In the genomic region with DNA sequence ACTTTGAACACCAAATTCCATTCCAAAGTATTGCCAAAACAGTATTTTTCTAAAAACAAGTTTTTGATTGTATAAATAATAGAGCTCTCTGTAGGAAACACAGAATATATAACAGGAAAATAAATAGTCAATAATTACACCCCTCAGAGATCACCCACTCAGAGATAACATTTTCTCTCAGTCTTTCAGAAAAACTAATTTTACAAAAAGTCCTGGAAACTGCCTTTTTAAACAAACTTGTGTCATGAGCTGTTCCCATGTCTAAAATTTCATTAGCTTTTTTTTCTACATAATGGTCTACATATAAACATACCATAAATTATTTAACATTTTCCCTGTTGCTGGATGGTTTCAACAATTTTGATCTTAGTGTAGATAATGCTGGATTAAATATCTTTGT, we compare ENCODE assay signal across 11 cellular contexts. TPM values are rescaled to one million over a fixed set of nuclear protein-coding genes. Genes with fewer than 3 reads are reported as not detected.
DNase-seq lines count a peak whose midpoint lies in the region; ATAC-seq and TF ChIP-seq lines count a peak whose summit lies in the region.
"Had no signal": no experiment of that assay in that cellular context is flagged by ENCODE, and none has a peak within 500 bp of the region (broad histone marks: within the 10 kb centered on the region; RNA-seq: fewer than 3 reads in every experiment).

No MANE protein-coding gene starts in this region.

- H3K4me3 ChIP-seq in heart right ventricle (no peak overlapping the region), right atrium auricular region (no peak overlapping the region), mesodermal cell (ENCODE audit: extremely low read depth, insufficient read depth, low read length, poor library complexity, severe bottlenecking) (no peak overlapping the region), vagina (peak overlapping the region in 1 of 2 donors; percentile 96)

- TF ChIP-seq POLR2A in vagina (IDR thresholded peaks at IDR 0.05) = no peak

- DNase-seq in heart right ventricle = no peak
- DNase-seq in right atrium auricular region (ENCODE audit: low spot score) = no peak
- DNase-seq in T-helper 17 cell = no peak
- no peak for DNase-seq in vagina (ENCODE audit: extremely low spot score in 2 of 2)
- no peak for DNase-seq in SHP77 (lab: John Stamatoyannopoulos, UW)
- DNase-seq: activated CD4-positive, alpha-beta T cell treated with anti-CD3 and anti-CD28 coated beads for 4 hours; AML-193; stimulated activated naive B cell treated with anti-CD40 and anti-IgM and Interleukin-4, amounts not matched to agents 10 μg/mL and 1 μg/mL and 100 μg/mL, for 72 hours had no signal

- peak overlapping the region; percentile 89 for H3K4me3 Mint-ChIP-seq in T-helper 17 cell

- peaks cover 17% of the 10 kb centered on the region for H3K4me1 Mint-ChIP-seq in T-helper 17 cell

- H3K27ac Mint-ChIP-seq in T-helper 17 cell = no peak overlapping the region

- H3K36me3 ChIP-seq in heart right ventricle (peaks cover 0 to 3% (median 0%) of the 10 kb centered on the region in 9 donors), right atrium auricular region (no peaks in the 10 kb centered on the region), mesodermal cell (ENCODE audit: control insufficient read depth, insufficient read depth, low read length) (no peaks in the 10 kb centered on the region), vagina (no peaks in the 10 kb centered on the region)

- TF ChIP-seq CTCF in heart right ventricle (IDR thresholded peaks at IDR 0.05) (no peak), right atrium auricular region (IDR thresholded peaks at IDR 0.05) (no peak), vagina (IDR thresholded peaks at IDR 0.05) (no peak)

- intact Hi-C loops in heart right ventricle (cut with DNase I) (loop anchor here in 3 of 10 donors (5.0 to 10.0 kb wide), 3 partner anchors 63 to 510 kb away; a partner anchor contains a TSS), vagina (cut with DNase I) (no loop called here)

- no peaks in the 10 kb centered on the region for H3K36me3 Mint-ChIP-seq in T-helper 17 cell (ENCODE audit: low read depth)

- H3K4me1 ChIP-seq in heart right ventricle = peaks cover 0 to 27% (median 21%) of the 10 kb centered on the region in 9 donors
- peaks cover 0 to 15% of the 10 kb centered on the region in 2 donors for H3K4me1 ChIP-seq in right atrium auricular region
- peaks cover 7% of the 10 kb centered on the region for H3K4me1 ChIP-seq in mesodermal cell (ENCODE audit: control insufficient read depth, insufficient read depth, low read length, poor library complexity, severe bottlenecking)
- H3K4me1 ChIP-seq in vagina = peaks cover 23% of the 10 kb centered on the region

- ATAC-seq in heart right ventricle = no peak
- no peak for ATAC-seq in T-helper 17 cell
- ATAC-seq in GM21825 (IDR thresholded peaks at IDR 0.05; ENCODE audit: unreplicated experiment) = no peak
- no peak for ATAC-seq in GM21423 (IDR thresholded peaks at IDR 0.05; ENCODE audit: unreplicated experiment)

- H3K9me3 ChIP-seq in heart right ventricle (no peaks in the 10 kb centered on the region), right atrium auricular region (no peaks in the 10 kb centered on the region), T-helper 17 cell (ENCODE audit: control insufficient read depth, low read length, poor library complexity, severe bottlenecking) (no peaks in the 10 kb centered on the region), mesodermal cell (ENCODE audit: control insufficient read depth, low read length) (no peaks in the 10 kb centered on the region), vagina (no peaks in the 10 kb centered on the region)

- no peaks in the 10 kb centered on the region for H3K27me3 Mint-ChIP-seq in T-helper 17 cell

- H3K27me3 ChIP-seq in heart right ventricle = no peaks in the 10 kb centered on the region
- no peaks in the 10 kb centered on the region for H3K27me3 ChIP-seq in right atrium auricular region
- H3K27me3 ChIP-seq in vagina = no peaks in the 10 kb centered on the region

- peak overlapping the region in 6 of 10 donors; percentile 86 to 97 (median 90) for H3K27ac ChIP-seq in heart right ventricle
- peak overlapping the region in 1 of 2 donors; percentile 93 for H3K27ac ChIP-seq in right atrium auricular region
- H3K27ac ChIP-seq in mesodermal cell (ENCODE audit: low read depth, low read length, severe bottlenecking) = peak overlapping the region; percentile 94
- H3K27ac ChIP-seq in vagina = peak overlapping the region; percentile 94

RNA-seq across cellular contexts. Expression of a gene that starts 1.2 kb away (rescaled TPM):
- 10 to 100 TPM in 4 of 10 donors, 1 to 10 TPM in 6; 5.3 to 11.9 (median 9.3) TPM for total RNA-seq in heart right ventricle
- 10 to 100 TPM in 1 of 2 donors, 1 to 10 TPM in 1; 4.3 to 13.8 TPM for polyA plus RNA-seq in heart right ventricle
- total RNA-seq in right atrium auricular region = 1 to 10 TPM; 3.2 to 4.7 TPM
- 1 to 10 TPM; 4.4 to 5.9 TPM for total RNA-seq in T-helper 17 cell
- 8.7 TPM for polyA plus RNA-seq in mesodermal cell (2013, experiment 1 of 2)
- 9.8 TPM for polyA plus RNA-seq in mesodermal cell (2013, experiment 2 of 2)
- 2.2 TPM for total RNA-seq in vagina
